Comparison of ENCODE assay signal across 1 cellular context in the genomic region with DNA sequence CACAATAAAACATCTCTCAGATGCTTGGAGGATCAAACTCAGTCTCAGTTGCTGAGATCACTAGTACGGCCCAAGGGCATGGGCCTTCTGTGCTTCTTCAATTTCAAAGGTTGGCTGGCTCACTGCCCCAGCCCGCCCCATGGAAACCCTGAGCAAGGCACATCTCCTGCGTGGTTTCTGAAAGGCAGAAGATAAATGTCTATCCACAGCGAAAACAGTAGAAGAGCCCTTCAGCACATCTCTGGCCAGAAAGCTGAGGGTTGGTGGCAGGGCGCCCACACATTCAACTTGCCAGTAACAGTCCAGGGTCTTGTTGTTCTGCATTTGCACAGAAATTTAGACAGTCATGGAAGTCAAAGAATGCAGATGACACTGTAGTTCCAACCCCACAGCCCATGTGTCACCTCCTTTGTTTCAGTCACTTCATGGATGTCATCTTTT.
TF ChIP-seq lines count a peak whose summit lies in the region.

No MANE protein-coding gene starts in this region.

TF ChIP-seq in H1, 55 proteins besides CTCF, POLR2A, EP300 and RAD21:
- TF ChIP-seq RFX5 (IDR thresholded peaks at IDR 0.05; ENCODE audit: borderline replicate concordance, low read depth, low read length) = no peak
- TF ChIP-seq ZNF274 (IDR thresholded peaks at IDR 0.05; ENCODE audit: borderline replicate concordance, extremely low read depth, low read length) = no peak
- no peak for TF ChIP-seq POLR2AphosphoS5 (IDR thresholded peaks at IDR 0.05; ENCODE audit: low read depth, low read length)
- no peak for TF ChIP-seq TCF12 (IDR thresholded peaks at IDR 0.05; ENCODE audit: low read depth, low read length)
- no peak for TF ChIP-seq EGR1 (IDR thresholded peaks at IDR 0.05; ENCODE audit: borderline replicate concordance, low read depth, low read length)
- TF ChIP-seq SIRT6 (IDR thresholded peaks at IDR 0.05; ENCODE audit: low read length) = no peak
- no peak for TF ChIP-seq SIX5 (IDR thresholded peaks at IDR 0.05; ENCODE audit: low read depth, low read length)
- no peak for TF ChIP-seq ASH2L (IDR thresholded peaks at IDR 0.05; ENCODE audit: low read length)
- TF ChIP-seq, protein P1, sequence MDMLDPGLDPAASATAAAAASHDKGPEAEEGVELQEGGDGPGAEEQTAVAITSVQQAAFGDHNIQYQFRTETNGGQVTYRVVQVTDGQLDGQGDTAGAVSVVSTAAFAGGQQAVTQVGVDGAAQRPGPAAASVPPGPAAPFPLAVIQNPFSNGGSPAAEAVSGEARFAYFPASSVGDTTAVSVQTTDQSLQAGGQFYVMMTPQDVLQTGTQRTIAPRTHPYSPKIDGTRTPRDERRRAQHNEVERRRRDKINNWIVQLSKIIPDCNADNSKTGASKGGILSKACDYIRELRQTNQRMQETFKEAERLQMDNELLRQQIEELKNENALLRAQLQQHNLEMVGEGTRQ (IDR thresholded peaks at IDR 0.05; ENCODE audit: low read length) = no peak
- no peak for TF ChIP-seq GTF2F1 (IDR thresholded peaks at IDR 0.05; ENCODE audit: borderline replicate concordance, low read depth, low read length)
- TF ChIP-seq, protein P2, sequence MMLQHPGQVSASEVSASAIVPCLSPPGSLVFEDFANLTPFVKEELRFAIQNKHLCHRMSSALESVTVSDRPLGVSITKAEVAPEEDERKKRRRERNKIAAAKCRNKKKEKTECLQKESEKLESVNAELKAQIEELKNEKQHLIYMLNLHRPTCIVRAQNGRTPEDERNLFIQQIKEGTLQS (IDR thresholded peaks at IDR 0.05; ENCODE audit: insufficient read depth, low read depth, low read length) = no peak
- no peak for TF ChIP-seq RNF2 (IDR thresholded peaks at IDR 0.05; ENCODE audit: borderline replicate concordance, low read depth, low read length, missing control alignments, poor library complexity, severe bottlenecking)
- TF ChIP-seq BCL11A (IDR thresholded peaks at IDR 0.05; ENCODE audit: low read depth in 2 of 2, low read length in 2 of 2) = no peak
- TF ChIP-seq CTBP2 (IDR thresholded peaks at IDR 0.05; ENCODE audit: borderline replicate concordance, insufficient read depth, insufficient read length, low read length) = no peak
- no peak for TF ChIP-seq CEBPB (IDR thresholded peaks at IDR 0.05; ENCODE audit: low read depth, low read length)
- TF ChIP-seq HDAC6 (IDR thresholded peaks at IDR 0.05; ENCODE audit: low read depth, low read length) = no peak
- TF ChIP-seq, protein P3, sequence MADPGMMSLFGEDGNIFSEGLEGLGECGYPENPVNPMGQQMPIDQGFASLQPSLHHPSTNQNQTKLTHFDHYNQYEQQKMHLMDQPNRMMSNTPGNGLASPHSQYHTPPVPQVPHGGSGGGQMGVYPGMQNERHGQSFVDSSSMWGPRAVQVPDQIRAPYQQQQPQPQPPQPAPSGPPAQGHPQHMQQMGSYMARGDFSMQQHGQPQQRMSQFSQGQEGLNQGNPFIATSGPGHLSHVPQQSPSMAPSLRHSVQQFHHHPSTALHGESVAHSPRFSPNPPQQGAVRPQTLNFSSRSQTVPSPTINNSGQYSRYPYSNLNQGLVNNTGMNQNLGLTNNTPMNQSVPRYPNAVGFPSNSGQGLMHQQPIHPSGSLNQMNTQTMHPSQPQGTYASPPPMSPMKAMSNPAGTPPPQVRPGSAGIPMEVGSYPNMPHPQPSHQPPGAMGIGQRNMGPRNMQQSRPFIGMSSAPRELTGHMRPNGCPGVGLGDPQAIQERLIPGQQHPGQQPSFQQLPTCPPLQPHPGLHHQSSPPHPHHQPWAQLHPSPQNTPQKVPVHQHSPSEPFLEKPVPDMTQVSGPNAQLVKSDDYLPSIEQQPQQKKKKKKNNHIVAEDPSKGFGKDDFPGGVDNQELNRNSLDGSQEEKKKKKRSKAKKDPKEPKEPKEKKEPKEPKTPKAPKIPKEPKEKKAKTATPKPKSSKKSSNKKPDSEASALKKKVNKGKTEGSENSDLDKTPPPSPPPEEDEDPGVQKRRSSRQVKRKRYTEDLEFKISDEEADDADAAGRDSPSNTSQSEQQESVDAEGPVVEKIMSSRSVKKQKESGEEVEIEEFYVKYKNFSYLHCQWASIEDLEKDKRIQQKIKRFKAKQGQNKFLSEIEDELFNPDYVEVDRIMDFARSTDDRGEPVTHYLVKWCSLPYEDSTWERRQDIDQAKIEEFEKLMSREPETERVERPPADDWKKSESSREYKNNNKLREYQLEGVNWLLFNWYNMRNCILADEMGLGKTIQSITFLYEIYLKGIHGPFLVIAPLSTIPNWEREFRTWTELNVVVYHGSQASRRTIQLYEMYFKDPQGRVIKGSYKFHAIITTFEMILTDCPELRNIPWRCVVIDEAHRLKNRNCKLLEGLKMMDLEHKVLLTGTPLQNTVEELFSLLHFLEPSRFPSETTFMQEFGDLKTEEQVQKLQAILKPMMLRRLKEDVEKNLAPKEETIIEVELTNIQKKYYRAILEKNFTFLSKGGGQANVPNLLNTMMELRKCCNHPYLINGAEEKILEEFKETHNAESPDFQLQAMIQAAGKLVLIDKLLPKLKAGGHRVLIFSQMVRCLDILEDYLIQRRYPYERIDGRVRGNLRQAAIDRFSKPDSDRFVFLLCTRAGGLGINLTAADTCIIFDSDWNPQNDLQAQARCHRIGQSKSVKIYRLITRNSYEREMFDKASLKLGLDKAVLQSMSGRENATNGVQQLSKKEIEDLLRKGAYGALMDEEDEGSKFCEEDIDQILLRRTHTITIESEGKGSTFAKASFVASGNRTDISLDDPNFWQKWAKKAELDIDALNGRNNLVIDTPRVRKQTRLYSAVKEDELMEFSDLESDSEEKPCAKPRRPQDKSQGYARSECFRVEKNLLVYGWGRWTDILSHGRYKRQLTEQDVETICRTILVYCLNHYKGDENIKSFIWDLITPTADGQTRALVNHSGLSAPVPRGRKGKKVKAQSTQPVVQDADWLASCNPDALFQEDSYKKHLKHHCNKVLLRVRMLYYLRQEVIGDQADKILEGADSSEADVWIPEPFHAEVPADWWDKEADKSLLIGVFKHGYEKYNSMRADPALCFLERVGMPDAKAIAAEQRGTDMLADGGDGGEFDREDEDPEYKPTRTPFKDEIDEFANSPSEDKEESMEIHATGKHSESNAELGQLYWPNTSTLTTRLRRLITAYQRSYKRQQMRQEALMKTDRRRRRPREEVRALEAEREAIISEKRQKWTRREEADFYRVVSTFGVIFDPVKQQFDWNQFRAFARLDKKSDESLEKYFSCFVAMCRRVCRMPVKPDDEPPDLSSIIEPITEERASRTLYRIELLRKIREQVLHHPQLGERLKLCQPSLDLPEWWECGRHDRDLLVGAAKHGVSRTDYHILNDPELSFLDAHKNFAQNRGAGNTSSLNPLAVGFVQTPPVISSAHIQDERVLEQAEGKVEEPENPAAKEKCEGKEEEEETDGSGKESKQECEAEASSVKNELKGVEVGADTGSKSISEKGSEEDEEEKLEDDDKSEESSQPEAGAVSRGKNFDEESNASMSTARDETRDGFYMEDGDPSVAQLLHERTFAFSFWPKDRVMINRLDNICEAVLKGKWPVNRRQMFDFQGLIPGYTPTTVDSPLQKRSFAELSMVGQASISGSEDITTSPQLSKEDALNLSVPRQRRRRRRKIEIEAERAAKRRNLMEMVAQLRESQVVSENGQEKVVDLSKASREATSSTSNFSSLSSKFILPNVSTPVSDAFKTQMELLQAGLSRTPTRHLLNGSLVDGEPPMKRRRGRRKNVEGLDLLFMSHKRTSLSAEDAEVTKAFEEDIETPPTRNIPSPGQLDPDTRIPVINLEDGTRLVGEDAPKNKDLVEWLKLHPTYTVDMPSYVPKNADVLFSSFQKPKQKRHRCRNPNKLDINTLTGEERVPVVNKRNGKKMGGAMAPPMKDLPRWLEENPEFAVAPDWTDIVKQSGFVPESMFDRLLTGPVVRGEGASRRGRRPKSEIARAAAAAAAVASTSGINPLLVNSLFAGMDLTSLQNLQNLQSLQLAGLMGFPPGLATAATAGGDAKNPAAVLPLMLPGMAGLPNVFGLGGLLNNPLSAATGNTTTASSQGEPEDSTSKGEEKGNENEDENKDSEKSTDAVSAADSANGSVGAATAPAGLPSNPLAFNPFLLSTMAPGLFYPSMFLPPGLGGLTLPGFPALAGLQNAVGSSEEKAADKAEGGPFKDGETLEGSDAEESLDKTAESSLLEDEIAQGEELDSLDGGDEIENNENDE (IDR thresholded peaks at IDR 0.05; ENCODE audit: insufficient replicate concordance, low read length) = no peak
- TF ChIP-seq, protein P4, sequence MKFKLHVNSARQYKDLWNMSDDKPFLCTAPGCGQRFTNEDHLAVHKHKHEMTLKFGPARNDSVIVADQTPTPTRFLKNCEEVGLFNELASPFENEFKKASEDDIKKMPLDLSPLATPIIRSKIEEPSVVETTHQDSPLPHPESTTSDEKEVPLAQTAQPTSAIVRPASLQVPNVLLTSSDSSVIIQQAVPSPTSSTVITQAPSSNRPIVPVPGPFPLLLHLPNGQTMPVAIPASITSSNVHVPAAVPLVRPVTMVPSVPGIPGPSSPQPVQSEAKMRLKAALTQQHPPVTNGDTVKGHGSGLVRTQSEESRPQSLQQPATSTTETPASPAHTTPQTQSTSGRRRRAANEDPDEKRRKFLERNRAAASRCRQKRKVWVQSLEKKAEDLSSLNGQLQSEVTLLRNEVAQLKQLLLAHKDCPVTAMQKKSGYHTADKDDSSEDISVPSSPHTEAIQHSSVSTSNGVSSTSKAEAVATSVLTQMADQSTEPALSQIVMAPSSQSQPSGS (IDR thresholded peaks at IDR 0.05; ENCODE audit: low read length) = no peak
- no peak for TF ChIP-seq TAF1 (IDR thresholded peaks at IDR 0.05; ENCODE audit: low read depth, low read length)
TF ChIP-seq in H1: peak in this region for 0.
